Comparison of ENCODE assay signal across 8 cellular contexts in the genomic region with DNA sequence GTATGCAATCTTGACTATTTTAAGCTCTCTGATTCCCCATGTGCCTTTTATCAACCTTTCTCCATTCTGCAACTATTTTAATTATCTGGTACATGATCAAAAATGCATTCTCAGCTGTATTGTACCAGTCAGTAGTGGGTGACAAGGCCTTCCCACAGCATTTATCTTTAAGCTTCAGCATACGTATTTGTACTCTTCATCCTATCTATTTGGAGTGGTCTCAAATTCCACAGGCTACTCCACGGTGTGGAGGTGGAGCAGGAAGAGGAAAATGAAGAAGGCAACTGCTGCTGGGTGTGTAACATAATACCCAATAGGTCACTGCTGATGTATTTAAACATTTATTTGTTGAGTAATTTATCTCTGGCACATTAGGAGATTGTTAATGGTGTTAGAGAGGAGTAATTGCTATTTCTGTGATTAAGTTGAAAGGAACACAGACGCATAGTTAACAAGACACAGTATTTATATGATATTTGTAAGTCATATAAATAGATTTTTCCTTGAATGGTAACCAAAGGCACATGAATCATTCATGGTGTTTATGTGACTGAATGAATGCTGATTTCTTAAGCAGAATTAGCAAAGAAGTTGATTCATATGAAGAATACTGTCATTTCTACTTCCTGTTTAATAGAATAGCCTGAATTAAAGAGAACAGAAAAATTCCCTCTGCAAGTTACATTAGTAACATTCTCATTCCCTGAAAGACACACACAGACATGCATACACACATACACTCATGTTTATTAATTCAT.
DNase-seq lines count a peak whose midpoint lies in the region; ATAC-seq and TF ChIP-seq lines count a peak whose summit lies in the region.

No MANE protein-coding gene starts in this region.

- DNase-seq in DMS53 (lab: John Stamatoyannopoulos, UW) (peak; percentile 86), NCI-H774 (lab: John Stamatoyannopoulos, UW) (peak; percentile 25), left cardiac atrium (no peak), SK-N-DZ (ENCODE audit: low spot score) (no peak)
- no peak for DNase-seq in stimulated activated naive CD4-positive, alpha-beta T cell treated with Interleukin-2 at 50 U/mL for 16 hours (lab: John Stamatoyannopoulos, UW)

- H3K4me1 ChIP-seq in HEK293 (ENCODE audit: control insufficient read depth, insufficient read depth, low read length) = peaks cover 9% of the 10 kb centered on the region

- intact Hi-C loops in left cardiac atrium (cut with DNase I) = no loop called here

- POLR2A ChIA-PET in HEK293 (lab: Yijun Ruan, JAX) = no interaction called here

- H3K27ac ChIP-seq in HEK293 (ENCODE audit: extremely low read depth, low read depth, low read length) = no peak overlapping the region

- H3K9me3 ChIP-seq in HEK293 (ENCODE audit: control insufficient read depth, insufficient read depth, low read depth, low read length) = no peaks in the 10 kb centered on the region

- CTCF ChIA-PET in HEK293 (lab: Yijun Ruan, JAX) = no interaction called here

- H3K36me3 ChIP-seq in HEK293 (ENCODE audit: control insufficient read depth in 2 of 2, insufficient read depth in 1 of 2, low read length in 2 of 2) = no peaks in the 10 kb centered on the region

- no peak for TF ChIP-seq CTCF in HEK293 (tag by site-specific recombination; IDR thresholded peaks at IDR 0.05)

- ATAC-seq in left cardiac atrium (peak; percentile 23 to 28), HG02970 (IDR thresholded peaks at IDR 0.05; ENCODE audit: low FRiP score, unreplicated experiment) (no peak), HG03196 (IDR thresholded peaks at IDR 0.05; ENCODE audit: unreplicated experiment) (no peak)

- H3K4me3 ChIP-seq in HEK293 (ENCODE audit: low read depth, low read length) = no peak overlapping the region

TF ChIP-seq in HEK293, 187 proteins besides CTCF, POLR2A, EP300 and RAD21 (continues in another document):
- TF ChIP-seq, protein P1, sequence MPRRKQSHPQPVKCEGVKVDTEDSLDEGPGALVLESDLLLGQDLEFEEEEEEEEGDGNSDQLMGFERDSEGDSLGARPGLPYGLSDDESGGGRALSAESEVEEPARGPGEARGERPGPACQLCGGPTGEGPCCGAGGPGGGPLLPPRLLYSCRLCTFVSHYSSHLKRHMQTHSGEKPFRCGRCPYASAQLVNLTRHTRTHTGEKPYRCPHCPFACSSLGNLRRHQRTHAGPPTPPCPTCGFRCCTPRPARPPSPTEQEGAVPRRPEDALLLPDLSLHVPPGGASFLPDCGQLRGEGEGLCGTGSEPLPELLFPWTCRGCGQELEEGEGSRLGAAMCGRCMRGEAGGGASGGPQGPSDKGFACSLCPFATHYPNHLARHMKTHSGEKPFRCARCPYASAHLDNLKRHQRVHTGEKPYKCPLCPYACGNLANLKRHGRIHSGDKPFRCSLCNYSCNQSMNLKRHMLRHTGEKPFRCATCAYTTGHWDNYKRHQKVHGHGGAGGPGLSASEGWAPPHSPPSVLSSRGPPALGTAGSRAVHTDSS (tag by site-specific recombination; IDR thresholded peaks at IDR 0.05) = peak; percentile 71
- TF ChIP-seq ZEB2 (tag by site-specific recombination; IDR thresholded peaks at IDR 0.05) (peak; percentile 53; the same call in 1 of the 2 replicates), ZNF10 (tag by site-specific recombination; IDR thresholded peaks at IDR 0.05) (0 out of 2 replicates have a peak, but pooled peaks have one; percentile 30), ZNF843 (tag by site-specific recombination; IDR thresholded peaks at IDR 0.05) (peak; percentile 89), ZNF394 (tag by site-specific recombination; IDR thresholded peaks at IDR 0.05; ENCODE audit: borderline replicate concordance) (peak; percentile 71), ZNF626 (tag by site-specific recombination; IDR thresholded peaks at IDR 0.05) (no peak), ZNF530 (tag by site-specific recombination; IDR thresholded peaks at IDR 0.05; ENCODE audit: low read depth) (no peak), ZNF423 (tag by site-specific recombination; IDR thresholded peaks at IDR 0.05) (no peak), ZNF223 (tag by site-specific recombination; IDR thresholded peaks at IDR 0.05) (0 out of 2 replicates have a peak, but pooled peaks have one; percentile 17), GLIS1 (tag by site-specific recombination; IDR thresholded peaks at IDR 0.05) (no peak), GLI2 (tag by site-specific recombination; IDR thresholded peaks at IDR 0.05; ENCODE audit: borderline replicate concordance, low read depth) (0 out of 2 replicates have a peak, but pooled peaks have one; percentile 19), ZNF184 (tag by site-specific recombination; IDR thresholded peaks at IDR 0.05) (0 out of 2 replicates have a peak, but pooled peaks have one; percentile 16), ZXDB (tag by site-specific recombination; IDR thresholded peaks at IDR 0.05) (peak; percentile 58; the same call in 1 of the 2 replicates), ZNF48 (tag by site-specific recombination; IDR thresholded peaks at IDR 0.05) (no peak), IKZF3 (tag by site-specific recombination; IDR thresholded peaks at IDR 0.05) (peak; percentile 69; the same call in 1 of the 2 replicates), OVOL3 (tag by site-specific recombination; IDR thresholded peaks at IDR 0.05) (no peak), TCF7L2 (IDR thresholded peaks at IDR 0.05; ENCODE audit: borderline replicate concordance, low read depth, low read length) (0 out of 2 replicates have a peak, but pooled peaks have one; percentile 35), SP3 (tag by site-specific recombination; IDR thresholded peaks at IDR 0.05) (peak; percentile 33; the same call in 1 of the 2 replicates), SCRT2 (tag by site-specific recombination; IDR thresholded peaks at IDR 0.05) (0 out of 2 replicates have a peak, but pooled peaks have one; percentile 16), OSR2 (tag by site-specific recombination; IDR thresholded peaks at IDR 0.05) (peak; percentile 83)
- TF ChIP-seq, protein P2, sequence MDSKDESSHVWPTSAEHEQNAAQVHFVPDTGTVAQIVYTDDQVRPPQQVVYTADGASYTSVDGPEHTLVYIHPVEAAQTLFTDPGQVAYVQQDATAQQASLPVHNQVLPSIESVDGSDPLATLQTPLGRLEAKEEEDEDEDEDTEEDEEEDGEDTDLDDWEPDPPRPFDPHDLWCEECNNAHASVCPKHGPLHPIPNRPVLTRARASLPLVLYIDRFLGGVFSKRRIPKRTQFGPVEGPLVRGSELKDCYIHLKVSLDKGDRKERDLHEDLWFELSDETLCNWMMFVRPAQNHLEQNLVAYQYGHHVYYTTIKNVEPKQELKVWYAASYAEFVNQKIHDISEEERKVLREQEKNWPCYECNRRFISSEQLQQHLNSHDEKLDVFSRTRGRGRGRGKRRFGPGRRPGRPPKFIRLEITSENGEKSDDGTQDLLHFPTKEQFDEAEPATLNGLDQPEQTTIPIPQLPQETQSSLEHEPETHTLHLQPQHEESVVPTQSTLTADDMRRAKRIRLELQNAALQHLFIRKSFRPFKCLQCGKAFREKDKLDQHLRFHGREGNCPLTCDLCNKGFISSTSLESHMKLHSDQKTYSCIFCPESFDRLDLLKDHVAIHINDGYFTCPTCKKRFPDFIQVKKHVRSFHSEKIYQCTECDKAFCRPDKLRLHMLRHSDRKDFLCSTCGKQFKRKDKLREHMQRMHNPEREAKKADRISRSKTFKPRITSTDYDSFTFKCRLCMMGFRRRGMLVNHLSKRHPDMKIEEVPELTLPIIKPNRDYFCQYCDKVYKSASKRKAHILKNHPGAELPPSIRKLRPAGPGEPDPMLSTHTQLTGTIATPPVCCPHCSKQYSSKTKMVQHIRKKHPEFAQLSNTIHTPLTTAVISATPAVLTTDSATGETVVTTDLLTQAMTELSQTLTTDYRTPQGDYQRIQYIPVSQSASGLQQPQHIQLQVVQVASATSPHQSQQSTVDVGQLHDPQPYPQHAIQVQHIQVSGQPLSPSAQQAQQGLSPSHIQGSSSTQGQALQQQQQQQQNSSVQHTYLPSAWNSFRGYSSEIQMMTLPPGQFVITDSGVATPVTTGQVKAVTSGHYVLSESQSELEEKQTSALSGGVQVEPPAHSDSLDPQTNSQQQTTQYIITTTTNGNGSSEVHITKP (tag by site-specific recombination; IDR thresholded peaks at IDR 0.05) = peak; percentile 57
- TF ChIP-seq, protein P3, sequence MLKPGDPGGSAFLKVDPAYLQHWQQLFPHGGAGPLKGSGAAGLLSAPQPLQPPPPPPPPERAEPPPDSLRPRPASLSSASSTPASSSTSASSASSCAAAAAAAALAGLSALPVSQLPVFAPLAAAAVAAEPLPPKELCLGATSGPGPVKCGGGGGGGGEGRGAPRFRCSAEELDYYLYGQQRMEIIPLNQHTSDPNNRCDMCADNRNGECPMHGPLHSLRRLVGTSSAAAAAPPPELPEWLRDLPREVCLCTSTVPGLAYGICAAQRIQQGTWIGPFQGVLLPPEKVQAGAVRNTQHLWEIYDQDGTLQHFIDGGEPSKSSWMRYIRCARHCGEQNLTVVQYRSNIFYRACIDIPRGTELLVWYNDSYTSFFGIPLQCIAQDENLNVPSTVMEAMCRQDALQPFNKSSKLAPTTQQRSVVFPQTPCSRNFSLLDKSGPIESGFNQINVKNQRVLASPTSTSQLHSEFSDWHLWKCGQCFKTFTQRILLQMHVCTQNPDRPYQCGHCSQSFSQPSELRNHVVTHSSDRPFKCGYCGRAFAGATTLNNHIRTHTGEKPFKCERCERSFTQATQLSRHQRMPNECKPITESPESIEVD (tag by site-specific recombination; IDR thresholded peaks at IDR 0.05) = peak; percentile 84
- TF ChIP-seq, protein P4, sequence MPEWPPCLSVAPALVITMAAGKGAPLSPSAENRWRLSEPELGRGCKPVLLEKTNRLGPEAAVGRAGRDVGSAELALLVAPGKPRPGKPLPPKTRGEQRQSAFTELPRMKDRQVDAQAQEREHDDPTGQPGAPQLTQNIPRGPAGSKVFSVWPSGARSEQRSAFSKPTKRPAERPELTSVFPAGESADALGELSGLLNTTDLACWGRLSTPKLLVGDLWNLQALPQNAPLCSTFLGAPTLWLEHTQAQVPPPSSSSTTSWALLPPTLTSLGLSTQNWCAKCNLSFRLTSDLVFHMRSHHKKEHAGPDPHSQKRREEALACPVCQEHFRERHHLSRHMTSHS (tag by site-specific recombination; IDR thresholded peaks at IDR 0.05) = no peak
- TF ChIP-seq, protein P5, sequence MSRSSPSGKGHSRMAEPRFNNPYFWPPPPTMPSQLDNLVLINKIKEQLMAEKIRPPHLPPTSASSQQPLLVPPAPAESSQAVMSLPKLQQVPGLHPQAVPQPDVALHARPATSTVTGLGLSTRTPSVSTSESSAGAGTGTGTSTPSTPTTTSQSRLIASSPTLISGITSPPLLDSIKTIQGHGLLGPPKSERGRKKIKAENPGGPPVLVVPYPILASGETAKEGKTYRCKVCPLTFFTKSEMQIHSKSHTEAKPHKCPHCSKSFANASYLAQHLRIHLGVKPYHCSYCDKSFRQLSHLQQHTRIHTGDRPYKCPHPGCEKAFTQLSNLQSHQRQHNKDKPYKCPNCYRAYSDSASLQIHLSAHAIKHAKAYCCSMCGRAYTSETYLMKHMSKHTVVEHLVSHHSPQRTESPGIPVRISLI (tag by site-specific recombination; IDR thresholded peaks at IDR 0.05) = 0 out of 2 replicates have a peak, but pooled peaks have one; percentile 20

Comparison
In these comparisons a context has a peak if more than half of its experiments do, and no peak if none do; other contexts are left out.
1. DNase-seq: peak in DMS53 (single experiment) and NCI-H774 (single experiment); none in left cardiac atrium (single experiment), stimulated activated naive CD4-positive, alpha-beta T cell treated with Interleukin-2 at 50 U/mL for 16 hours (single experiment) and SK-N-DZ (single experiment).
2. ATAC-seq: peak in left cardiac atrium (2 of 2); none in HG02970 (single experiment) and HG03196 (single experiment).